Comparison of ENCODE assay signal across 1 cellular context in genomic region chr17:81891303-81891552, GRCh38.
TF ChIP-seq lines count a peak whose summit lies in the region.

No MANE protein-coding gene starts in this region.

TF ChIP-seq in K562, 482 proteins besides CTCF, POLR2A, EP300 and RAD21:
- TF ChIP-seq PHF8 (IDR thresholded peaks at IDR 0.05; ENCODE audit: borderline replicate concordance, low read length): peak; percentile 38; the same call in 1 of the 2 replicates
- TF ChIP-seq E2F6 (IDR thresholded peaks at IDR 0.05; ENCODE audit: borderline replicate concordance in 1 of 2, extremely low read depth in 1 of 2, insufficient read depth in 1 of 2, insufficient read length in 1 of 2, low read depth in 1 of 2, low read length in 1 of 2, poor library complexity in 1 of 2, severe bottlenecking in 1 of 2): no peak
- peak in 1 of 3 experiments; percentile 94 for TF ChIP-seq YY1 (IDR thresholded peaks at IDR 0.05; ENCODE audit: borderline replicate concordance in 1 of 3, control insufficient read depth in 1 of 3, extremely low read depth in 1 of 3, insufficient read depth in 3 of 3, insufficient read length in 1 of 3, insufficient replicate concordance in 2 of 3, low read depth in 1 of 3, low read length in 2 of 3)
- TF ChIP-seq RCOR1 (IDR thresholded peaks at IDR 0.05; ENCODE audit: borderline replicate concordance in 1 of 2, low read depth in 2 of 2, low read length in 2 of 2): no peak
- TF ChIP-seq DIDO1 (tag; IDR thresholded peaks at IDR 0.05; ENCODE audit: low read depth): no peak
- 0 out of 4 replicates have a peak, but pooled peaks of 1 of the 2 experiments have one; percentile 50 for TF ChIP-seq NONO (IDR thresholded peaks at IDR 0.05; ENCODE audit: low read depth in 2 of 2, low read length in 1 of 2)
